ENCODE assay signal across 25 cellular contexts in genomic region chr2:117067917-117068316, GRCh38.
DNase-seq lines count a peak whose midpoint lies in the region; ATAC-seq and TF ChIP-seq lines count a peak whose summit lies in the region.
"Had no signal": no experiment of that assay in that cellular context is flagged by ENCODE, and none has a peak within 500 bp of the region (broad histone marks: within the 10 kb centered on the region; RNA-seq: fewer than 3 reads in every experiment).

No MANE protein-coding gene starts in this region.

- no peak overlapping the region for H2AFZ ChIP-seq in hepatocyte

- in situ Hi-C loops in transverse colon (cut with MboI; ENCODE audit: low pct_ligation_motif_present in 1 of 4, low pct_unique_long_range_greater_than_20kb in 1 of 4, low sequenced_read_pairs in 3 of 4): no loop called here

- H3K36me3 ChIP-seq in colonic mucosa: no peaks in the 10 kb centered on the region
- no peaks in the 10 kb centered on the region for H3K36me3 ChIP-seq in hepatocyte (replicated peaks; ENCODE audit: insufficient read depth, low read depth)
- H3K36me3 ChIP-seq in mucosa of descending colon (ENCODE audit: low read depth): no peaks in the 10 kb centered on the region
- H3K36me3 ChIP-seq in transverse colon: no peaks in the 10 kb centered on the region
- H3K36me3 ChIP-seq: BE2C, BLaER1 had no signal

- H3K9me3 ChIP-seq in colonic mucosa (no peaks in the 10 kb centered on the region), hepatocyte (ENCODE audit: low read depth) (no peaks in the 10 kb centered on the region), mucosa of descending colon (peaks cover 5% of the 10 kb centered on the region), transverse colon (no peaks in the 10 kb centered on the region)
- H3K9me3 ChIP-seq: BE2C had no signal

- H3K4me2 ChIP-seq in hepatocyte: no peak overlapping the region
- H3K4me2 ChIP-seq: BLaER1 had no signal

- no peak for TF ChIP-seq CTCF in colonic mucosa (IDR thresholded peaks at IDR 0.05)
- no peak for TF ChIP-seq CTCF in hepatocyte (IDR thresholded peaks at IDR 0.05; ENCODE audit: poor library complexity)
- no peak for TF ChIP-seq CTCF in mucosa of descending colon (IDR thresholded peaks at IDR 0.05)
- TF ChIP-seq CTCF in transverse colon (IDR thresholded peaks at IDR 0.05): no peak

- 83% methylated on average over 5 of the region's 5 CpGs for whole genome bisulfite sequencing in hepatocyte (ENCODE audit: low lambda C conversion rate, missing lambda C conversion rate)
- 63 to 69% methylated on average over 5 of the region's 5 CpGs for WGBS in transverse colon (ENCODE audit: low coverage in 1 of 2), 2 donors

- H3K4me1 ChIP-seq in colonic mucosa (no peaks in the 10 kb centered on the region), hepatocyte (ENCODE audit: insufficient read depth) (peaks cover 5% of the 10 kb centered on the region), mucosa of descending colon (ENCODE audit: low read depth) (no peaks in the 10 kb centered on the region), transverse colon (peaks cover 0 to 8% (median 5%) of the 10 kb centered on the region in 4 donors)
- H3K4me1 ChIP-seq: BE2C, BLaER1 had no signal

- DNase-seq in colonic mucosa (no peak), hepatocyte (ENCODE audit: low spot score) (no peak), mucosa of descending colon (peak in 1 of 3 donors; percentile 21), transverse colon (no peak), activated T-cell treated with anti-CD3 and anti-CD28 coated beads for 4 hours (no peak), superior temporal gyrus (ENCODE audit: extremely low spot score) (no peak)
- DNase-seq in activated CD4-positive, alpha-beta T cell treated with anti-CD3 and anti-CD28 coated beads for 1 hour: no peak
- DNase-seq: 8988T; ACHN; BE2C; C1 segment of cervical spinal cord; CD4-positive, alpha-beta memory T cell; CD4-positive, CD25-positive, alpha-beta regulatory T cell; CD8-positive, alpha-beta memory T cell; COR-L47; DMS 273 treated with DMSO at 0.1 percent for 48 hours; DMS153; DMS53; DMS79; DND-41; EL; GDM1 had no signal

- no peaks in the 10 kb centered on the region for H4K20me1 ChIP-seq in hepatocyte (ENCODE audit: insufficient read depth, poor library complexity, severe bottlenecking)
- H4K20me1 ChIP-seq: BLaER1 had no signal

- H3K9ac ChIP-seq in colonic mucosa (ENCODE audit: low read depth in 2 of 2, low read length in 2 of 2): no peak overlapping the region
- H3K9ac ChIP-seq: BLaER1 had no signal

- no peak for TF ChIP-seq POLR2A in transverse colon (IDR thresholded peaks at IDR 0.05)

- intact Hi-C loops in colonic mucosa (cut with DNase I) (no loop called here), mucosa of descending colon (cut with DNase I, micrococcal nuclease) (no loop called here), transverse colon (cut with DNase I; ENCODE audit: low total_unique reads) (no loop called here)

- H3K27ac ChIP-seq in colonic mucosa (peak overlapping the region; percentile 60), hepatocyte (peak overlapping the region; percentile 52), transverse colon (peak overlapping the region; percentile 23 to 69 (median 38))
- H3K27ac ChIP-seq: BLaER1 had no signal

- ATAC-seq in mucosa of descending colon (peak; percentile 65), HG02642 (IDR thresholded peaks at IDR 0.05; ENCODE audit: poor library complexity, unreplicated experiment) (no peak)
- ATAC-seq: GM12878 had no signal

- no peak for TF ChIP-seq EP300 in transverse colon (IDR thresholded peaks at IDR 0.05; ENCODE audit: low read depth)

- H3K27me3 ChIP-seq in colonic mucosa: no peaks in the 10 kb centered on the region
- no peaks in the 10 kb centered on the region for H3K27me3 ChIP-seq in hepatocyte
- H3K27me3 ChIP-seq in transverse colon: no peaks in the 10 kb centered on the region
- H3K27me3 ChIP-seq: BE2C, BLaER1 had no signal

- H3K9me2 ChIP-seq in hepatocyte (replicated peaks; ENCODE audit: insufficient read depth): no peaks in the 10 kb centered on the region

- H3K4me3 ChIP-seq in colonic mucosa (no peak overlapping the region), hepatocyte (no peak overlapping the region), mucosa of descending colon (no peak overlapping the region), transverse colon (no peak overlapping the region)
- H3K4me3 ChIP-seq: BLaER1, GM12878 had no signal

- H3K79me2 ChIP-seq in hepatocyte: no peaks in the 10 kb centered on the region
